ENCODE assay signal across 23 cellular contexts in the genomic region with DNA sequence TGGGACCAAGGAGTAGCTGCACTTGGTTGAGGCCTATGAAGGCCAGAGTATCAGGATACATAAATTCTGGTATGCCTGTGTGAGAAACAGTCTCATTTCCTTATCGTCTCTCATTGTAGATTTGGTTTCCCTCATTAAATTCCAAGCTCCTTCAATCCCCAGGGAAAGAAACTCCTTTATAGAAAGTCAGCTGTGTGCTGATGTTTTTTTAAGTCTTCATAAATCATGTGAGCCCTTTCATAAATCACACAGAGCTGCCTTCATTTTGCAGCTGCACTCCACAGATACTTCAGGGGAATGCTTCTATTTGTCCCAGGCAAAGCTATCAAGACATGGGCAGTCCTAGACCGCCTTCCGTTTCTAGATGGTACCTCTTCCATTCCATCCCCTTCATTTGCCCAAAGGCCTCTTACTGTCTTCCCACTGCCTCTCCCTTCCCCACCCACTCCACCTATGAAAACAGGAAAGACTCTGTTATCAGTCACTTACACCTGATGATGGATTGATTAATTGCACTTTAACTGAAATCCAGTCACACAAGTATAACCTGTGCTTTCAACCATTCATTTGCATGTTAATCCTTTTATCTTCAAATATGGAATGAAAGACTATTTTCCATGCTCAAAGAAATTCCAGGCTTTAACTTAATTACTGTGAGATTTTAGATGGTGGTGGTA.
"Had no signal": no experiment of that assay in that cellular context is flagged by ENCODE, and none has a peak within 500 bp of the region (broad histone marks: within the 10 kb centered on the region; RNA-seq: fewer than 3 reads in every experiment).

No MANE protein-coding gene starts in this region.

- H3K27me3 ChIP-seq: breast epithelium, foreskin keratinocyte, pancreas, thyroid gland had no signal

- ATAC-seq: foreskin keratinocyte; natural killer cell treated with Interleukin-12 subunit alpha and Interleukin-12 subunit beta and Interleukin-15 and Interleukin-18, amount 100 ng/mL, for 72 hours; pancreas; right cardiac atrium; T-helper 17 cell had no signal

- DNase-seq: activated CD4-positive, alpha-beta T cell treated with anti-CD3 and anti-CD28 coated beads for 4 hours; activated CD4-positive, alpha-beta T cell treated with anti-CD3 and anti-CD28 coated beads, Interleukin-2, amount 50 U/mL, for 48 hours; activated CD4-positive, CD25-positive, alpha-beta regulatory T cell; activated CD8-positive, alpha-beta memory T cell treated with anti-CD3 and anti-CD28 coated beads, Interleukin-2, amount 50 U/mL, for 48 hours; activated naive CD4-positive, alpha-beta T cell treated with anti-CD3 and anti-CD28 coated beads for 36 hours; activated naive CD8-positive, alpha-beta T cell treated with anti-CD3 and anti-CD28 coated beads, Interleukin-2, amount 10 ng/mL, durations not matched to agents 7 days and 5 days; activated T-cell treated with anti-CD3 and anti-CD28 coated beads, Interleukin-2, amount 50 U/mL, for 48 hours; amniotic stem cell; endodermal cell; foreskin keratinocyte; left ventricle myocardium inferior; midbrain; pancreas; stimulated activated CD4-positive, alpha-beta T cell treated with anti-CD3 and anti-CD28 coated beads, Interleukin-12 subunit alpha, Interleukin-12 subunit beta, amount 100 ng/mL, for 4 hours; stimulated activated CD4-positive, alpha-beta T cell treated with anti-CD3 and anti-CD28 coated beads, Interleukin-1b, Interleukin-23, amount 100 ng/mL, for 48 hours; substantia nigra; T-helper 17 cell; thyroid gland had no signal

- H3K36me3 ChIP-seq: breast epithelium, left ventricle myocardium inferior, pancreas, thyroid gland had no signal

- H3K27ac ChIP-seq: breast epithelium, coronary artery, epithelial cell of prostate, foreskin keratinocyte, left ventricle myocardium inferior, pancreas, thyroid gland had no signal

- H3K9me3 ChIP-seq: breast epithelium, left ventricle myocardium inferior, pancreas, thyroid gland had no signal

- H3K4me1 ChIP-seq: breast epithelium, foreskin keratinocyte, pancreas, thyroid gland had no signal

- H3K4me3 ChIP-seq: breast epithelium, coronary artery, left ventricle myocardium inferior, pancreas, thyroid gland had no signal
